In genomic region chr6:44558315-44559227, GRCh38 we compare ENCODE assay signal across 1 cellular context.
TF ChIP-seq lines count a peak whose summit lies in the region.

No MANE protein-coding gene starts in this region.

TF ChIP-seq in HepG2, 621 proteins besides CTCF, POLR2A, EP300 and RAD21:
- TF ChIP-seq IKZF1 (IDR thresholded peaks at IDR 0.05), result no peak
- no peak for TF ChIP-seq HOXA5 (CRISPR knock-in tag; IDR thresholded peaks at IDR 0.05)
- no peak for TF ChIP-seq TCF12 (IDR thresholded peaks at IDR 0.05)
- no peak for TF ChIP-seq TCF12 (CRISPR knock-in tag; IDR thresholded peaks at IDR 0.05)
TF ChIP-seq in HepG2: peak in this region for 0.
